Comparison of ENCODE assay signal across 22 cellular contexts in the genomic region with DNA sequence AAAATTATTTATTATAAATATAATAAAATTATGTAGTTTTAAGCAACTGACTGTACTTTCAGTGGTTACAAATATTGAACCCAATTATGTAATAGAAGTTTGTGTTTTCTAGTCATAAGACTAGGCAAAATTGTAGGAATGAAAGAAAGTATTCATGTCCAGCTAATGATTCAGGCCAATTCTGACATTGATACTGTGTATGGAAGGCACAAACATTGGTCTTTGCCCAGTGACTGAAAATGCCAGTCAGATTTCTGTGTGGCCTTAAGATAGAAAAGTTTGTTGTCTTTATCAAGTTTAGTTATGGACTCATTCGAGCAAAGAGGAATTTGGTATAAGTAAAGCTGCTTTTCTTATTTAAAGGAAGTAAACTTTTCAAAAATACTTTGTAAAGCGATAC.
DNase-seq lines count a peak whose midpoint lies in the region; ATAC-seq, FAIRE-seq and TF ChIP-seq lines count a peak whose summit lies in the region.
"Had no signal": no experiment of that assay in that cellular context is flagged by ENCODE, and none has a peak within 500 bp of the region (broad histone marks: within the 10 kb centered on the region; RNA-seq: fewer than 3 reads in every experiment).

No MANE protein-coding gene starts in this region.

- H3K36me3 ChIP-seq in gastrocnemius medialis = peaks cover 0 to 37% of the 10 kb centered on the region in 2 donors

- TF ChIP-seq POLR2A in gastrocnemius medialis (IDR thresholded peaks at IDR 0.05) = no peak
- TF ChIP-seq POLR2A in GM12892 (IDR thresholded peaks at IDR 0.05; ENCODE audit: low read depth, low read length) = no peak

- in situ Hi-C loops in gastrocnemius medialis (cut with MboI; ENCODE audit: low sequenced_read_pairs in 4 of 4) = no loop called here

- peaks cover 4% of the 10 kb centered on the region in 2 donors for H3K4me1 ChIP-seq in gastrocnemius medialis
- H3K4me1 ChIP-seq: SJCRH30 had no signal

- H3K4me3 ChIP-seq in gastrocnemius medialis = no peak overlapping the region
- H3K4me3 ChIP-seq: SJCRH30 had no signal

- intact Hi-C loops in gastrocnemius medialis (cut with DNase I; ENCODE audit: low total_unique reads) (loop anchor here (5.0 kb wide), 1 partner anchor 37 kb away; no protein-coding TSS in a partner anchor), Right ventricle myocardium inferior (cut with DNase I) (no loop called here)

- no peak for TF ChIP-seq CTCF in gastrocnemius medialis (IDR thresholded peaks at IDR 0.05 in 4 of 5, conservative IDR thresholded peaks at IDR 0.05 in 1 of 5)

- peak; percentile 24 for DNase-seq in COLO829 (ENCODE audit: low spot score)
- peak in 1 of 61 donors; percentile 7 for DNase-seq in caudate nucleus (lab: John Stamatoyannopoulos, UW)
- DNase-seq in gastrocnemius medialis = no peak
- DNase-seq in NCI-H2171 treated with DMSO at 0.1 percent for 48 hours (lab: John Stamatoyannopoulos, UW) = no peak
- no peak for DNase-seq in GM12892 (ENCODE audit: insufficient read length)
- no peak for DNase-seq in Right ventricle myocardium inferior (ENCODE audit: missing footprints)
- DNase-seq: 8988T; C1 segment of cervical spinal cord; CD8-positive, alpha-beta T cell; H7; KG1; NCI-H1092 treated with DMSO at 0.1 percent for 48 hours; NCI-H1436 treated with DMSO at 0.1 percent for 48 hours; NCI-H2029; NCI-H226; NCI-H510A treated with DMSO at 0.1 percent for 48 hours; NCI-H748 treated with DMSO at 0.1 percent for 48 hours; NK-92 treated with Interleukin-12 subunit alpha and Interleukin-12 subunit beta, amount 100 ng/mL, for 24 hours; SJCRH30 had no signal

- no peak for FAIRE-seq in GM12892 (lab: Jason Lieb, UNC)

- ATAC-seq in gastrocnemius medialis (no peak), HG03457 (IDR thresholded peaks at IDR 0.05; ENCODE audit: unreplicated experiment) (no peak), Right ventricle myocardium inferior (no peak)
- ATAC-seq: CD8-positive, alpha-beta T cell; Panc1 had no signal

- H3K27ac ChIP-seq in caudate nucleus (ENCODE audit: low read depth, low read length) (peak overlapping the region; percentile 83), layer of hippocampus (ENCODE audit: low read depth, low read length) (peak overlapping the region; percentile 58), gastrocnemius medialis (peak overlapping the region in 3 of 4 donors; percentile 25 to 39 (median 29))
- H3K27ac ChIP-seq: SJCRH30 had no signal

- H3K9me3 ChIP-seq in gastrocnemius medialis = no peaks in the 10 kb centered on the region
- H3K9me3 ChIP-seq: SJCRH30 had no signal

- no peaks in the 10 kb centered on the region for H3K27me3 ChIP-seq in layer of hippocampus (ENCODE audit: control insufficient read depth, insufficient read depth, low read length)
- H3K27me3 ChIP-seq in gastrocnemius medialis = no peaks in the 10 kb centered on the region
- H3K27me3 ChIP-seq: SJCRH30 had no signal

Comparison
In these comparisons a context has a peak if more than half of its experiments do, and no peak if none do; other contexts are left out.
1. H3K27ac ChIP-seq: peak in every context shown above with its lines; median percentile 83 in caudate nucleus; 58 in layer of hippocampus; 29 in gastrocnemius medialis.